Comparison of ENCODE assay signal across 14 cellular contexts in the genomic region with DNA sequence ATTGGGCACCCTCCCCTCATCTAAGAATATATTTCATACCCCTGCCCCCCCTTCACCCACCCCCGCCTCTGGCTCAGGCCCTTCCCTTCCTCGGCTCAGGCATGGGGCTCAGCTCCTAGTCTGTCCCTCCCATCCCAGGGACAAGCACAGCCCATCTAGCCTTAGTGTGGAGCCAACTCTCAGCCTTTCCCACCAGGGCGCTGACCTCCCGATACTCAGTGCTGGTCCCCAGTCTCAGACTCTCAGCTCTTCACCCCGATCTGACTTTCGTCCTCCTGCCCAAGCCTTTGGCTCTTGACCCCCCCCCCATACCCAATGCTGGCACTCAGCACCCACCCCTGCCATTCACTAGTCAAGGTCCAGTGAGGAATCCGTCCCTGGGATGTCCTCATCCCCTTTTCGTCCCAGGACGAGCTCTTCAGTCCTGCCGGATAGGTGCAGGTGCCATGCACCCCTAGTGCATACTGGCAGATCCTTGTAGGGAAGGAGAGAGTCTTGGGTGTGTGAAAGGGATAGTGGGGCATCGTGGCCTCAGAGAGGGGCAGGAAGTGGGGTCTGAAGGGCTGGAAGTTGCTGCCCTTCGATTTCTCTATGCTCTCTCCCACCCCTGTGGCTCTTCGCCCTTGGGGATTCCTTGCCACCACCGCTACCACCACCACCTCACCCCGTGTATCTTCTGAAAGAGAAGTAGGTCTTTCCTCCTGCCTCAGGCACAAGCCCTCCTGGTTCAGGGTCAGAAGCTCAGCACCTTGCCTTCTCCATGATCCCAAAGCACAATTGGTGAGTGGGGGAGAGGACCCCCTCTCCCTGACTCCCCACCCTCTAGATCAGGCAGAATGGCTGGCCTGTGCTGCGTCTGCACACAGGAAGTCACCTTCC. TPM values are rescaled to one million over a fixed set of nuclear protein-coding genes. Genes with fewer than 3 reads are reported as not detected.
DNase-seq lines count a peak whose midpoint lies in the region; ATAC-seq and TF ChIP-seq lines count a peak whose summit lies in the region.
"Had no signal": no experiment of that assay in that cellular context is flagged by ENCODE, and none has a peak within 500 bp of the region (broad histone marks: within the 10 kb centered on the region; RNA-seq: fewer than 3 reads in every experiment).

No MANE protein-coding gene starts in this region.

- POLR2A ChIA-PET in WTC11 (lab: Charles Lee): no interaction called here

- no peaks in the 10 kb centered on the region for H3K9me3 Mint-ChIP-seq in WTC11
- H3K9me3 Mint-ChIP-seq in glutamatergic neuron (ENCODE audit: unreplicated experiment): peaks cover 8% of the 10 kb centered on the region
- H3K9me3 Mint-ChIP-seq in stimulated activated effector memory CD8-positive, alpha-beta T cell treated with anti-CD3 and anti-CD28 coated beads, Interleukin-12 subunit alpha, Interleukin-12 subunit beta, amount 100 ng/mL, for 72 hours: no peaks in the 10 kb centered on the region

- no peak for ATAC-seq in WTC11
- no peak for ATAC-seq in stimulated activated effector memory CD8-positive, alpha-beta T cell treated with anti-CD3 and anti-CD28 coated beads, Interleukin-12 subunit alpha, Interleukin-12 subunit beta, amount 100 ng/mL, for 72 hours
- no peak for ATAC-seq in GM18907 (IDR thresholded peaks at IDR 0.05; ENCODE audit: unreplicated experiment)

- peak; percentile 55 for DNase-seq in activated effector memory CD4-positive, alpha-beta T cell treated with anti-CD3 and anti-CD28 coated beads, Interleukin-2, amount 50 U/mL, for 16 hours
- no peak for DNase-seq in activated effector memory CD4-positive, alpha-beta T cell treated with Interleukin-2 at 50 U/mL for 16 hours
- DNase-seq in WTC11 (ENCODE audit: low spot score) (peak; percentile 14), glutamatergic neuron (peak; percentile 12), NCI-H510A (lab: John Stamatoyannopoulos, UW) (no peak), glomerular visceral epithelial cell (ENCODE audit: extremely low spot score) (no peak)
- no peak for DNase-seq in stimulated activated effector memory CD8-positive, alpha-beta T cell treated with anti-CD3 and anti-CD28 coated beads, Interleukin-12 subunit alpha, Interleukin-12 subunit beta, amount 100 ng/mL, for 72 hours (ENCODE audit: low spot score in 2 of 2)
- DNase-seq: AML-193, Karpas-422, mesendoderm, NCI-H1436, NCI-H524 treated with DMSO at 0.1 percent for 48 hours had no signal

- H3K4me3 Mint-ChIP-seq in WTC11: peak overlapping the region; percentile 74
- H3K4me3 Mint-ChIP-seq in glutamatergic neuron (ENCODE audit: unreplicated experiment): peak overlapping the region; percentile 83
- peak overlapping the region; percentile 73 for H3K4me3 Mint-ChIP-seq in stimulated activated effector memory CD8-positive, alpha-beta T cell treated with anti-CD3 and anti-CD28 coated beads, Interleukin-12 subunit alpha, Interleukin-12 subunit beta, amount 100 ng/mL, for 72 hours

- H3K36me3 Mint-ChIP-seq in WTC11 (no peaks in the 10 kb centered on the region), glutamatergic neuron (ENCODE audit: unreplicated experiment) (no peaks in the 10 kb centered on the region)
- no peaks in the 10 kb centered on the region for H3K36me3 Mint-ChIP-seq in stimulated activated effector memory CD8-positive, alpha-beta T cell treated with anti-CD3 and anti-CD28 coated beads, Interleukin-12 subunit alpha, Interleukin-12 subunit beta, amount 100 ng/mL, for 72 hours

- H3K27ac Mint-ChIP-seq in WTC11 (no peak overlapping the region), glutamatergic neuron (ENCODE audit: unreplicated experiment) (no peak overlapping the region)
- H3K27ac Mint-ChIP-seq in stimulated activated effector memory CD8-positive, alpha-beta T cell treated with anti-CD3 and anti-CD28 coated beads, Interleukin-12 subunit alpha, Interleukin-12 subunit beta, amount 100 ng/mL, for 72 hours: no peak overlapping the region

- H3K27me3 Mint-ChIP-seq in WTC11 (ENCODE audit: low read depth) (peaks cover 64% of the 10 kb centered on the region), glutamatergic neuron (ENCODE audit: unreplicated experiment) (peaks cover 19% of the 10 kb centered on the region)

- CTCF ChIA-PET in WTC11 (lab: Charles Lee): interaction anchor here (0.7 to 7.6 kb wide), 32 partner anchors 7 to 313 kb away, joined by 3 to 191 read pairs (median 6); a partner anchor contains a TSS

- H3K4me1 Mint-ChIP-seq in WTC11: peaks cover 15% of the 10 kb centered on the region
- H3K4me1 Mint-ChIP-seq in glutamatergic neuron (ENCODE audit: low read depth, unreplicated experiment): peaks cover 11% of the 10 kb centered on the region
- peaks cover 14% of the 10 kb centered on the region for H3K4me1 Mint-ChIP-seq in stimulated activated effector memory CD8-positive, alpha-beta T cell treated with anti-CD3 and anti-CD28 coated beads, Interleukin-12 subunit alpha, Interleukin-12 subunit beta, amount 100 ng/mL, for 72 hours

- TF ChIP-seq CTCF in WTC11 (IDR thresholded peaks at IDR 0.05) (no peak), glutamatergic neuron (IDR thresholded peaks at IDR 0.05; ENCODE audit: partially characterized antibody, unreplicated experiment) (no peak)

TF ChIP-seq in WTC11, 78 proteins besides CTCF, POLR2A, EP300 and RAD21 (continues in another document):
- TF ChIP-seq GABPB1 (CRISPR knock-in tag; IDR thresholded peaks at IDR 0.05) (no peak), ESRRA (CRISPR knock-in tag; IDR thresholded peaks at IDR 0.05; ENCODE audit: borderline replicate concordance) (no peak), JUN (CRISPR knock-in tag; IDR thresholded peaks at IDR 0.05) (no peak)
- TF ChIP-seq, protein P1, sequence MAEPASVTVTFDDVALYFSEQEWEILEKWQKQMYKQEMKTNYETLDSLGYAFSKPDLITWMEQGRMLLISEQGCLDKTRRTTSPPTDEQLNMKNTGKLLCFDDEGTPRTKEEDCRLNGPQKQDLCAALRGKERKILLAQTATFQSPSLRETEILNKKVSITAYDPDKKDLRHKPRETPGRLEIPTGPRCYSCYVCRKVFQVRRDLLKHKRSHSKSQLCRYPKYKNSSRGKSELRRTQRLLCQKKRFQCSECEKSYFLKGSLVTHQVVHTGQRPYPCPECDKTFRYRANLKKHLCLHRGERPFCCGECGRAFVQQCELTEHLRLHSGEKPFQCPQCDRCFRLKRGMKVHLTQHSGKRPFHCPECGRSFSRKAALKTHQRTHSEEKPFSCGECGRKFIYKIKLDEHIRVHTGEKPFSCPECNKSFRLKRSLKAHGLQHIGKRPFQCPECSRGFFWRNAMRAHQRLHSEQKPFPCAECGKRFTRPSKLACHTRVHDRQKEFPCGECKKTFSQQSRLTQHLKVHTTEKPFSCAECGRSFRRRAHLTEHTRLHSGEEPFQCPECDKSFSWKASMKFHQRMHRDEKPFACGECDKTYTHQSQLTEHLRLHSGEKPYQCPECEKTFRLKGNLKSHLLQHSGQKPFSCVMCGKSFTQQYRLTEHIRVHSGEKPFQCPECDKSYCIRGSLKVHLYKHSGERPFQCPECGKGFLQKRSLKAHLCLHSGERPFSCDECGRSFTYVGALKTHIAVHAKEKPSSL (CRISPR knock-in tag; conservative IDR thresholded peaks at IDR 0.05): no peak
- TF ChIP-seq, protein P2, sequence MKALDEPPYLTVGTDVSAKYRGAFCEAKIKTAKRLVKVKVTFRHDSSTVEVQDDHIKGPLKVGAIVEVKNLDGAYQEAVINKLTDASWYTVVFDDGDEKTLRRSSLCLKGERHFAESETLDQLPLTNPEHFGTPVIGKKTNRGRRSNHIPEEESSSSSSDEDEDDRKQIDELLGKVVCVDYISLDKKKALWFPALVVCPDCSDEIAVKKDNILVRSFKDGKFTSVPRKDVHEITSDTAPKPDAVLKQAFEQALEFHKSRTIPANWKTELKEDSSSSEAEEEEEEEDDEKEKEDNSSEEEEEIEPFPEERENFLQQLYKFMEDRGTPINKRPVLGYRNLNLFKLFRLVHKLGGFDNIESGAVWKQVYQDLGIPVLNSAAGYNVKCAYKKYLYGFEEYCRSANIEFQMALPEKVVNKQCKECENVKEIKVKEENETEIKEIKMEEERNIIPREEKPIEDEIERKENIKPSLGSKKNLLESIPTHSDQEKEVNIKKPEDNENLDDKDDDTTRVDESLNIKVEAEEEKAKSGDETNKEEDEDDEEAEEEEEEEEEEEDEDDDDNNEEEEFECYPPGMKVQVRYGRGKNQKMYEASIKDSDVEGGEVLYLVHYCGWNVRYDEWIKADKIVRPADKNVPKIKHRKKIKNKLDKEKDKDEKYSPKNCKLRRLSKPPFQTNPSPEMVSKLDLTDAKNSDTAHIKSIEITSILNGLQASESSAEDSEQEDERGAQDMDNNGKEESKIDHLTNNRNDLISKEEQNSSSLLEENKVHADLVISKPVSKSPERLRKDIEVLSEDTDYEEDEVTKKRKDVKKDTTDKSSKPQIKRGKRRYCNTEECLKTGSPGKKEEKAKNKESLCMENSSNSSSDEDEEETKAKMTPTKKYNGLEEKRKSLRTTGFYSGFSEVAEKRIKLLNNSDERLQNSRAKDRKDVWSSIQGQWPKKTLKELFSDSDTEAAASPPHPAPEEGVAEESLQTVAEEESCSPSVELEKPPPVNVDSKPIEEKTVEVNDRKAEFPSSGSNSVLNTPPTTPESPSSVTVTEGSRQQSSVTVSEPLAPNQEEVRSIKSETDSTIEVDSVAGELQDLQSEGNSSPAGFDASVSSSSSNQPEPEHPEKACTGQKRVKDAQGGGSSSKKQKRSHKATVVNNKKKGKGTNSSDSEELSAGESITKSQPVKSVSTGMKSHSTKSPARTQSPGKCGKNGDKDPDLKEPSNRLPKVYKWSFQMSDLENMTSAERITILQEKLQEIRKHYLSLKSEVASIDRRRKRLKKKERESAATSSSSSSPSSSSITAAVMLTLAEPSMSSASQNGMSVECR (CRISPR knock-in tag; IDR thresholded peaks at IDR 0.05; ENCODE audit: borderline replicate concordance): no peak
- TF ChIP-seq, protein P3, sequence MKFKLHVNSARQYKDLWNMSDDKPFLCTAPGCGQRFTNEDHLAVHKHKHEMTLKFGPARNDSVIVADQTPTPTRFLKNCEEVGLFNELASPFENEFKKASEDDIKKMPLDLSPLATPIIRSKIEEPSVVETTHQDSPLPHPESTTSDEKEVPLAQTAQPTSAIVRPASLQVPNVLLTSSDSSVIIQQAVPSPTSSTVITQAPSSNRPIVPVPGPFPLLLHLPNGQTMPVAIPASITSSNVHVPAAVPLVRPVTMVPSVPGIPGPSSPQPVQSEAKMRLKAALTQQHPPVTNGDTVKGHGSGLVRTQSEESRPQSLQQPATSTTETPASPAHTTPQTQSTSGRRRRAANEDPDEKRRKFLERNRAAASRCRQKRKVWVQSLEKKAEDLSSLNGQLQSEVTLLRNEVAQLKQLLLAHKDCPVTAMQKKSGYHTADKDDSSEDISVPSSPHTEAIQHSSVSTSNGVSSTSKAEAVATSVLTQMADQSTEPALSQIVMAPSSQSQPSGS (CRISPR knock-in tag; IDR thresholded peaks at IDR 0.05; ENCODE audit: borderline replicate concordance, low read depth): no peak

RNA-seq across cellular contexts. Expression of a gene that starts 2.4 kb away (rescaled TPM):
- 0.37 to 0.78 TPM (median 0.60 TPM) in 3 replicates for total RNA-seq in WTC11 (2021)
- 2.3 TPM for total RNA-seq in glutamatergic neuron (ENCODE audit: unreplicated experiment)
- total RNA-seq: RPMI7951 had no signal

Comparison
In these comparisons a context has a peak if more than half of its experiments do, and no peak if none do; other contexts are left out.
1. DNase-seq: peak in activated effector memory CD4-positive, alpha-beta T cell treated with anti-CD3 and anti-CD28 coated beads, Interleukin-2, amount 50 U/mL, for 16 hours (single experiment), WTC11 (single experiment) and glutamatergic neuron (single experiment); none in activated effector memory CD4-positive, alpha-beta T cell treated with Interleukin-2 at 50 U/mL for 16 hours (single experiment), stimulated activated effector memory CD8-positive, alpha-beta T cell treated with anti-CD3 and anti-CD28 coated beads, Interleukin-12 subunit alpha, Interleukin-12 subunit beta, amount 100 ng/mL, for 72 hours (0 of 2), NCI-H510A (single experiment) and glomerular visceral epithelial cell (single experiment).
2. Peak in every context shown above with its lines, with median percentiles within 50 percentile points of each other: H3K4me3 Mint-ChIP-seq.